In genomic region chr16:23504076-23504452, GRCh38 we compare ENCODE assay signal across 9 cellular contexts. TPM values are rescaled to one million over a fixed set of nuclear protein-coding genes. Genes with fewer than 3 reads are reported as not detected.
A peak's percentile ranks its signal among the peaks of the same experiment; 100 is the strongest.
DNase-seq lines count a peak whose midpoint lies in the region; ATAC-seq and TF ChIP-seq lines count a peak whose summit lies in the region.
"Had no signal": no experiment of that assay in that cellular context is flagged by ENCODE, and none has a peak within 500 bp of the region (broad histone marks: within the 10 kb centered on the region; RNA-seq: fewer than 3 reads in every experiment).

No MANE protein-coding gene starts in this region.

- intact Hi-C loops in PC-9 (cut with micrococcal nuclease; ENCODE audit: unreplicated experiment) (no loop called here), esophagus squamous epithelium (cut with DNase I) (no loop called here)

- no peaks in the 10 kb centered on the region for H3K9me3 ChIP-seq in PC-9 (ENCODE audit: insufficient read depth, low read depth)
- H3K9me3 ChIP-seq in esophagus squamous epithelium = no peaks in the 10 kb centered on the region
- H3K9me3 ChIP-seq in skeletal muscle tissue (ENCODE audit: control insufficient read depth in 3 of 3, low read length in 3 of 3) = no peaks in the 10 kb centered on the region

- POLR2A ChIA-PET in PC-9 (lab: Charles Lee; ENCODE audit: unreplicated experiment) = no interaction called here

- peaks cover 84% of the 10 kb centered on the region for H3K79me2 ChIP-seq in PC-9 (ENCODE audit: low read depth)

- H3K9ac ChIP-seq in skeletal muscle tissue (ENCODE audit: low read depth in 1 of 3, low read length in 3 of 3) = peak overlapping the region in 1 of 3 donors; percentile 1

- H2AFZ ChIP-seq in PC-9 = no peak overlapping the region

- H3K4me3 ChIP-seq in PC-9 (no peak overlapping the region), esophagus squamous epithelium (peak overlapping the region in 1 of 4 donors; percentile 19), skeletal muscle tissue (ENCODE audit: low read length in 3 of 3) (no peak overlapping the region)

- peak overlapping the region; percentile 41 for H3K4me2 ChIP-seq in PC-9

- peaks cover 29% of the 10 kb centered on the region for H3F3A ChIP-seq in PC-9 (ENCODE audit: insufficient read depth, low read depth)

- H3K4me1 ChIP-seq in PC-9 (replicated peaks; ENCODE audit: insufficient read depth) = peaks cover 26% of the 10 kb centered on the region
- peaks cover 66 to 100% (median 76%) of the 10 kb centered on the region in 3 donors for H3K4me1 ChIP-seq in esophagus squamous epithelium
- H3K4me1 ChIP-seq in skeletal muscle tissue (ENCODE audit: control insufficient read depth in 3 of 3, insufficient read depth in 3 of 3, low read length in 3 of 3) = peaks cover 28 to 44% (median 33%) of the 10 kb centered on the region in 3 donors

- peaks cover 43% of the 10 kb centered on the region for H4K20me1 ChIP-seq in PC-9 (ENCODE audit: insufficient read depth)

- DNase-seq in PC-9 (no peak), esophagus squamous epithelium (lab: John Stamatoyannopoulos, UW) (no peak), GM19238 (ENCODE audit: insufficient read length, low spot score) (no peak), epidermal melanocyte (ENCODE audit: insufficient read length, low spot score) (no peak), DMS 273 treated with DMSO at 0.1 percent for 48 hours (lab: John Stamatoyannopoulos, UW) (no peak)
- DNase-seq: islet precursor cell had no signal

- ATAC-seq in GM18511 (IDR thresholded peaks at IDR 0.05; ENCODE audit: unreplicated experiment) (peak; percentile 9), HG03159 (IDR thresholded peaks at IDR 0.05; ENCODE audit: unreplicated experiment) (no peak)

- H3K27me3 ChIP-seq in PC-9 (ENCODE audit: insufficient read depth, low read depth) = no peaks in the 10 kb centered on the region
- H3K27me3 ChIP-seq in esophagus squamous epithelium = no peaks in the 10 kb centered on the region
- no peaks in the 10 kb centered on the region for H3K27me3 ChIP-seq in skeletal muscle tissue (ENCODE audit: control insufficient read depth in 3 of 3, insufficient read depth in 3 of 3, low read length in 3 of 3)

- H3K27ac ChIP-seq in PC-9 (no peak overlapping the region), esophagus squamous epithelium (peak overlapping the region; percentile 79 to 89 (median 88)), skeletal muscle tissue (ENCODE audit: low read depth, low read length) (peak overlapping the region; percentile 69)

- no peak for TF ChIP-seq POLR2A in esophagus squamous epithelium (IDR thresholded peaks at IDR 0.05)

- no peak for TF ChIP-seq CTCF in PC-9 (conservative IDR thresholded peaks at IDR 0.05)
- no peak for TF ChIP-seq CTCF in esophagus squamous epithelium (IDR thresholded peaks at IDR 0.05)

- H3K9me2 ChIP-seq in PC-9 (ENCODE audit: insufficient read depth) = no peaks in the 10 kb centered on the region

- WGBS in esophagus squamous epithelium, 2 donors = 29 to 37% methylated on average over 5 of the region's 5 CpGs

- CTCF ChIA-PET in PC-9 (lab: Charles Lee) = interaction anchor here (1.5 kb wide), 1 partner anchor 68 kb away, joined by 3 read pairs; no protein-coding TSS in a partner anchor

- no TSS peak for BruUV-seq in PC-9 (replicated peaks; lab: Mats Ljungman, UMichigan)

- H3K36me3 ChIP-seq in PC-9 (ENCODE audit: low read depth) (no peaks in the 10 kb centered on the region), esophagus squamous epithelium (no peaks in the 10 kb centered on the region), skeletal muscle tissue (ENCODE audit: control insufficient read depth in 3 of 3, insufficient read depth in 3 of 3, low read length in 3 of 3) (peaks cover 0 to 8% (median 0%) of the 10 kb centered on the region in 3 donors)

RNA-seq across cellular contexts. Expression of gene GGA2, which starts 6.2 kb away (rescaled TPM):
- total RNA-seq in PC-9 (2021) = 68.5 and 85.1 TPM in 2 replicates
- 10 to 100 TPM; 19.4 to 53.8 (median 23.9) TPM for total RNA-seq in esophagus squamous epithelium
- 31.8 TPM for total RNA-seq in skeletal muscle tissue

RNA-seq across cellular contexts. Expression of gene COG7, which starts 51.1 kb away (rescaled TPM):
- 38.3 and 40.7 TPM in 2 replicates for total RNA-seq in PC-9 (2021)
- total RNA-seq in esophagus squamous epithelium = 10 to 100 TPM; 10.4 to 17.6 (median 15.3) TPM
- 12.5 TPM for total RNA-seq in skeletal muscle tissue

RNA-seq across cellular contexts. Expression of gene EARS2, which starts 53.1 kb away (rescaled TPM):
- total RNA-seq in PC-9 (2021) (34.9 and 43.3 TPM in 2 replicates), esophagus squamous epithelium (10 to 100 TPM; 15.2 to 32.7 (median 24.6) TPM), skeletal muscle tissue (26.1 TPM)

RNA-seq across cellular contexts. Expression of gene UBFD1, which starts 53.5 kb away (rescaled TPM):
- total RNA-seq in PC-9 (2021) (95.8 and 98.2 TPM in 2 replicates), esophagus squamous epithelium (10 to 100 TPM; 31.9 to 53.6 (median 45.4) TPM), skeletal muscle tissue (36.5 TPM)
